ENCODE assay signal across 29 cellular contexts in the genomic region with DNA sequence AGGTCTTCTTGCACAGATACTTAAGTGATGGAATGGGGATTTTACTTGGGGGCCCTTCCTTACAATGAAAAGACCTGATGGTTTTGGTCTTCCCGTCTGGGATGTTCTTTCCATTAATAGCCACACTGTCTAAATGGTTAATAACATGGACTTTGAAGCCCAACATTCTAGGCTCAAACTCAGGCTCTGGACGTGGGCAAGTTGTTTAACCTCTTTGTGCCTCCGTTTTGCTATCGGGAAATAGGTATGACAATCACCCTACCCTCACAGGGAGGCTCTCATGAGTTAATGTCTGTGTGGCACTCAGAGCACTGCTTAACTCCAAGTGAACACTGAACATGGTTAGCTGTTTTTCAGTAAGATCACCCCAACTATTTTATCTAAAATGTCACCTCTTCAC.
"Had no signal": no experiment of that assay in that cellular context is flagged by ENCODE, and none has a peak within 500 bp of the region (broad histone marks: within the 10 kb centered on the region; RNA-seq: fewer than 3 reads in every experiment).

No MANE protein-coding gene starts in this region.

- ATAC-seq: activated CD4-positive, CD25-positive, alpha-beta regulatory T cell treated with anti-CD3 and anti-CD28 coated beads, Interleukin-2, amount 50 U/mL, for 24 hours; activated CD8-positive, alpha-beta T cell treated with anti-CD3 and anti-CD28 coated beads for 36 hours; activated naive CD8-positive, alpha-beta T cell treated with anti-CD3 and anti-CD28 coated beads, Interleukin-2, amount 50 U/mL, for 24 hours; activated T-cell treated with anti-CD3 and anti-CD28 coated beads, Interleukin-2, amount 50 U/mL, for 4 hours; activated T-helper 17 cell treated with anti-CD3 and anti-CD28 coated beads, Interleukin-2, amount 50 U/mL, for 72 hours; body of pancreas; esophagus mucosa; T-helper 17 cell had no signal

- H3K4me1 Mint-ChIP-seq: activated B cell treated with CpG ODN at 0.5 μM for 24 hours; activated naive CD8-positive, alpha-beta T cell treated with anti-CD3 and anti-CD28 coated beads, Interleukin-2, amount 50 U/mL, for 24 hours; activated T-helper 17 cell treated with anti-CD3 and anti-CD28 coated beads, Interleukin-2, amount 50 U/mL, for 72 hours; T-helper 17 cell had no signal

- H3K9me3 Mint-ChIP-seq: activated B cell treated with CpG ODN at 0.5 μM for 24 hours, endodermal cell had no signal

- H3K36me3 ChIP-seq: adrenal gland, WERI-Rb-1 had no signal

- H3K27ac ChIP-seq: adrenal gland, body of pancreas, WERI-Rb-1 had no signal

- DNase-seq: activated B cell treated with CpG ODN at 0.5 μM for 24 hours; activated CD4-positive, alpha-beta T cell treated with anti-CD3 and anti-CD28 coated beads for 48 hours; activated CD4-positive, alpha-beta T cell treated with anti-CD3 and anti-CD28 coated beads, Interleukin-2, amount 50 U/mL, for 1 hour; activated CD4-positive, alpha-beta T cell treated with anti-CD3 and anti-CD28 coated beads, Interleukin-2, amount 50 U/mL, for 48 hours; activated CD8-positive, alpha-beta memory T cell treated with anti-CD3 and anti-CD28 coated beads for 24 hours; activated CD8-positive, alpha-beta T cell treated with anti-CD3 and anti-CD28 coated beads for 36 hours; activated effector memory CD4-positive, alpha-beta T cell treated with Interleukin-2 at 50 U/mL for 16 hours; activated gamma-delta T cell treated with Interleukin-2 at 50 U/mL for 16 hours; activated naive CD4-positive, alpha-beta T cell treated with anti-CD3 and anti-CD28 coated beads, Interleukin-2, amount 50 U/mL, for 16 hours; activated naive CD4-positive, alpha-beta T cell treated with Interleukin-2 at 50 U/mL for 16 hours; activated naive CD8-positive, alpha-beta T cell treated with anti-CD3 and anti-CD28 coated beads, Interleukin-2, amount 50 U/mL, for 24 hours; activated T-cell treated with anti-CD3 and anti-CD28 coated beads, Interleukin-2, amount 50 U/mL, for 4 hours; adrenal gland; amygdala; aorta; body of pancreas; caudate nucleus; effector memory CD4-positive, alpha-beta T cell; endodermal cell; foreskin fibroblast; T-helper 1 cell; T-helper 17 cell; T1000; WERI-Rb-1 had no signal

- H3K4me3 ChIP-seq: adrenal gland, body of pancreas had no signal

- H3K27me3 Mint-ChIP-seq: activated CD8-positive, alpha-beta T cell treated with anti-CD3 and anti-CD28 coated beads for 36 hours; activated naive CD8-positive, alpha-beta T cell; activated naive CD8-positive, alpha-beta T cell treated with anti-CD3 and anti-CD28 coated beads, Interleukin-2, amount 50 U/mL, for 24 hours; activated T-helper 17 cell treated with anti-CD3 and anti-CD28 coated beads, Interleukin-2, amount 50 U/mL, for 72 hours; T-helper 17 cell had no signal

- H3K9me3 ChIP-seq: adrenal gland, body of pancreas had no signal

- H3K36me3 Mint-ChIP-seq: activated naive CD8-positive, alpha-beta T cell had no signal

- H3K4me1 ChIP-seq: adrenal gland, body of pancreas had no signal

- H3K27ac Mint-ChIP-seq: activated B cell treated with CpG ODN at 0.5 μM for 24 hours; activated CD8-positive, alpha-beta T cell treated with anti-CD3 and anti-CD28 coated beads for 36 hours; activated naive CD8-positive, alpha-beta T cell; activated naive CD8-positive, alpha-beta T cell treated with anti-CD3 and anti-CD28 coated beads, Interleukin-2, amount 50 U/mL, for 24 hours; activated T-helper 17 cell treated with anti-CD3 and anti-CD28 coated beads, Interleukin-2, amount 50 U/mL, for 72 hours; endodermal cell; T-helper 17 cell; T-helper 2 cell treated with Interferon-gamma antibody and Interleukin-4, amounts not matched to agents 5 μg/mL and 100 μg/mL, for 36 hours had no signal

- H3K27me3 ChIP-seq: adrenal gland, body of pancreas had no signal

- H3K4me3 Mint-ChIP-seq: activated B cell treated with CpG ODN at 0.5 μM for 24 hours; activated CD8-positive, alpha-beta T cell treated with anti-CD3 and anti-CD28 coated beads for 36 hours; activated naive CD8-positive, alpha-beta T cell; activated naive CD8-positive, alpha-beta T cell treated with anti-CD3 and anti-CD28 coated beads, Interleukin-2, amount 50 U/mL, for 24 hours; activated T-cell treated with anti-CD3 and anti-CD28 coated beads, Interleukin-2, amount 50 U/mL, for 4 hours; activated T-helper 17 cell treated with anti-CD3 and anti-CD28 coated beads, Interleukin-2, amount 50 U/mL, for 72 hours; endodermal cell; T-helper 17 cell; T-helper 2 cell treated with Interferon-gamma antibody and Interleukin-4, amounts not matched to agents 5 μg/mL and 100 μg/mL, for 36 hours had no signal
